Comparison of ENCODE assay signal across 20 cellular contexts in genomic region chr9:96350866-96351265, GRCh38. TPM values are rescaled to one million over a fixed set of nuclear protein-coding genes. Genes with fewer than 3 reads are reported as not detected.
DNase-seq lines count a peak whose midpoint lies in the region; ATAC-seq, FAIRE-seq and TF ChIP-seq lines count a peak whose summit lies in the region.
"Had no signal": no experiment of that assay in that cellular context is flagged by ENCODE, and none has a peak within 500 bp of the region (broad histone marks: within the 10 kb centered on the region; RNA-seq: fewer than 3 reads in every experiment).

No MANE protein-coding gene starts in this region.

- no peaks in the 10 kb centered on the region for H3F3A ChIP-seq in neural progenitor cell (ENCODE audit: low read depth)

- TF ChIP-seq RAD21 in HepG2 (CRISPR knock-in tag; IDR thresholded peaks at IDR 0.05): no peak

- H3K4me3 ChIP-seq in HepG2 (replicated peaks in 1 of 3; ENCODE audit: insufficient read depth in 1 of 3, low read depth in 2 of 3, low read length in 3 of 3) (no peak overlapping the region), right lobe of liver (no peak overlapping the region), neural progenitor cell (no peak overlapping the region)
- H3K4me3 ChIP-seq: BLaER1 treated with 17β-estradiol and CSF1 and Interleukin-3, amounts not matched to agents 10 nM and 100 nM; GM23248; K562; PC-9 had no signal

- H3K4me2 ChIP-seq in HepG2 (ENCODE audit: low read depth, low read length) (no peak overlapping the region), neural progenitor cell (peak overlapping the region; percentile 2)
- H3K4me2 ChIP-seq: BLaER1 treated with 17β-estradiol and CSF1 and Interleukin-3, amounts not matched to agents 10 nM and 100 nM; PC-9 had no signal

- H3K27me3 Mint-ChIP-seq in glutamatergic neuron (ENCODE audit: unreplicated experiment) (peaks cover 4% of the 10 kb centered on the region), neural progenitor cell (ENCODE audit: insufficient read depth, low read depth) (peaks cover 3% of the 10 kb centered on the region)
- no peaks in the 10 kb centered on the region for H3K27me3 Mint-ChIP-seq in activated CD8-positive, alpha-beta T cell treated with anti-CD3 and anti-CD28 coated beads for 36 hours

- H3K79me2 ChIP-seq in HepG2 (ENCODE audit: insufficient read depth, low read length) (no peaks in the 10 kb centered on the region), neural progenitor cell (ENCODE audit: low read depth) (no peaks in the 10 kb centered on the region)

- TF ChIP-seq POLR2A in HepG2 (IDR thresholded peaks at IDR 0.05; ENCODE audit: insufficient read depth in 1 of 2, low read depth in 2 of 2, low read length in 2 of 2) (no peak), right lobe of liver (IDR thresholded peaks at IDR 0.05) (no peak)

- peaks cover 22% of the 10 kb centered on the region for H3K36me3 Mint-ChIP-seq in glutamatergic neuron (ENCODE audit: unreplicated experiment)
- H3K36me3 Mint-ChIP-seq in neural progenitor cell: peaks cover 25% of the 10 kb centered on the region
- H3K36me3 Mint-ChIP-seq in activated CD8-positive, alpha-beta T cell treated with anti-CD3 and anti-CD28 coated beads for 36 hours (ENCODE audit: low read depth): peaks cover 3% of the 10 kb centered on the region

- no peak overlapping the region for H2AFZ ChIP-seq in HepG2 (ENCODE audit: low read length)
- no peak overlapping the region for H2AFZ ChIP-seq in neural progenitor cell (replicated peaks)
- H2AFZ ChIP-seq: GM23248, PC-9 had no signal

- POLR2A ChIA-PET in HepG2 (lab: Yijun Ruan, JAX): interaction anchor here (0.8 to 1.1 kb wide), 2 partner anchors 27 to 32 kb away, joined by 3 to 4 read pairs; no protein-coding TSS in a partner anchor
- POLR2A ChIA-PET in activated CD8-positive, alpha-beta T cell treated with anti-CD3 and anti-CD28 coated beads for 36 hours (lab: Charles Lee): interaction anchor here (0.6 kb wide), 1 partner anchor 117 kb away, joined by 3 read pairs; no protein-coding TSS in a partner anchor

- FAIRE-seq in HepG2 (lab: Jason Lieb, UNC): no peak
- FAIRE-seq: GM12891, GM18507, K562 had no signal

- H3K9ac ChIP-seq in HepG2 (ENCODE audit: insufficient read depth, low read depth, low read length) (no peak overlapping the region), neural progenitor cell (no peak overlapping the region)
- H3K9ac ChIP-seq: BLaER1 treated with 17β-estradiol and CSF1 and Interleukin-3, amounts not matched to agents 10 nM and 100 nM; GM23248 had no signal

- ATAC-seq in HepG2 (no peak), right lobe of liver (no peak), GM21825 (IDR thresholded peaks at IDR 0.05; ENCODE audit: unreplicated experiment) (no peak), GM19395 (IDR thresholded peaks at IDR 0.05; ENCODE audit: unreplicated experiment) (no peak)
- ATAC-seq in activated CD8-positive, alpha-beta T cell treated with anti-CD3 and anti-CD28 coated beads for 36 hours: no peak
- ATAC-seq: K562 had no signal

- DNase-seq in HepG2 (ENCODE audit: low spot score): peak; percentile 65
- no peak for DNase-seq in right lobe of liver
- DNase-seq in glutamatergic neuron: no peak
- no peak for DNase-seq in neural progenitor cell (ENCODE audit: low spot score)
- no peak for DNase-seq in D341Med (ENCODE audit: low spot score)
- no peak for DNase-seq in activated CD8-positive, alpha-beta T cell treated with anti-CD3 and anti-CD28 coated beads for 36 hours
- DNase-seq: GF-D8, GM23248, NCI-H187, NCI-H510A, NCI-H82, PC-9 had no signal

- H3K36me3 ChIP-seq in HepG2 (replicated peaks in 1 of 2; ENCODE audit: control insufficient read depth in 1 of 2, insufficient read depth in 2 of 2, low read length in 2 of 2) (peaks cover 18 to 61% of the 10 kb centered on the region in 2 experiments), right lobe of liver (peaks cover 0 to 25% (median 6%) of the 10 kb centered on the region in 4 donors), neural progenitor cell (no peaks in the 10 kb centered on the region)

- no TSS peak for BruUV-seq in HepG2 (replicated peaks; lab: Mats Ljungman, UMichigan)

- TF ChIP-seq EP300 in HepG2 (IDR thresholded peaks at IDR 0.05; ENCODE audit: low read depth in 2 of 2, low read length in 2 of 2) (no peak), HepG2 (CRISPR knock-in tag; IDR thresholded peaks at IDR 0.05; ENCODE audit: borderline replicate concordance) (no peak)

- H4K20me1 ChIP-seq in HepG2 (ENCODE audit: insufficient read depth, low read length): no peaks in the 10 kb centered on the region
- H4K20me1 ChIP-seq in neural progenitor cell (ENCODE audit: low read depth): no peaks in the 10 kb centered on the region
- H4K20me1 ChIP-seq: BLaER1 treated with 17β-estradiol and CSF1 and Interleukin-3, amounts not matched to agents 10 nM and 100 nM had no signal

- H3K27ac Mint-ChIP-seq in glutamatergic neuron (ENCODE audit: unreplicated experiment): peak overlapping the region; percentile 7
- H3K27ac Mint-ChIP-seq in neural progenitor cell: no peak overlapping the region
- H3K27ac Mint-ChIP-seq in activated CD8-positive, alpha-beta T cell treated with anti-CD3 and anti-CD28 coated beads for 36 hours: no peak overlapping the region

- H3K27ac ChIP-seq in HepG2 (ENCODE audit: extremely low read length, insufficient read depth, low read length): peak overlapping the region; percentile 7
- H3K27ac ChIP-seq in right lobe of liver: no peak overlapping the region
- H3K27ac ChIP-seq in neural progenitor cell: no peak overlapping the region
- H3K27ac ChIP-seq: BLaER1 treated with 17β-estradiol and CSF1 and Interleukin-3, amounts not matched to agents 10 nM and 100 nM; GM23248; PC-9 had no signal

- no peaks in the 10 kb centered on the region for H3K9me3 ChIP-seq in HepG2 (ENCODE audit: low read length)
- no peaks in the 10 kb centered on the region for H3K9me3 ChIP-seq in right lobe of liver
- H3K9me3 ChIP-seq in neural progenitor cell (ENCODE audit: low read depth): no peaks in the 10 kb centered on the region

- no peaks in the 10 kb centered on the region for H3K27me3 ChIP-seq in HepG2 (ENCODE audit: control insufficient read depth in 1 of 2, insufficient read depth in 2 of 2, low read length in 2 of 2)
- H3K27me3 ChIP-seq in right lobe of liver: no peaks in the 10 kb centered on the region
- no peaks in the 10 kb centered on the region for H3K27me3 ChIP-seq in neural progenitor cell
- H3K27me3 ChIP-seq: BLaER1 treated with 17β-estradiol and CSF1 and Interleukin-3, amounts not matched to agents 10 nM and 100 nM had no signal

- H3K4me1 Mint-ChIP-seq in glutamatergic neuron (ENCODE audit: low read depth, unreplicated experiment) (peaks cover 4% of the 10 kb centered on the region), neural progenitor cell (peaks cover 10% of the 10 kb centered on the region)
- H3K4me1 Mint-ChIP-seq in activated CD8-positive, alpha-beta T cell treated with anti-CD3 and anti-CD28 coated beads for 36 hours (ENCODE audit: low read depth): no peaks in the 10 kb centered on the region

- WGBS in HepG2 (ENCODE audit: low lambda C conversion rate): 33% methylated on average over 1 of the region's 1 CpG
- 89% methylated on average over 1 of the region's 1 CpG for WGBS in right lobe of liver (ENCODE audit: insufficient coverage, low coverage, low lambda C conversion rate, missing lambda C conversion rate)

- TF ChIP-seq CTCF in HepG2 (CRISPR knock-in tag; IDR thresholded peaks at IDR 0.05): no peak
- TF ChIP-seq CTCF in right lobe of liver (IDR thresholded peaks at IDR 0.05): no peak
- no peak for TF ChIP-seq CTCF in glutamatergic neuron (IDR thresholded peaks at IDR 0.05; ENCODE audit: partially characterized antibody, unreplicated experiment)
- TF ChIP-seq CTCF in neural progenitor cell (IDR thresholded peaks at IDR 0.05): no peak
- TF ChIP-seq CTCF in activated CD8-positive, alpha-beta T cell treated with anti-CD3 and anti-CD28 coated beads for 36 hours (IDR thresholded peaks at IDR 0.05): no peak

- peaks cover 7% of the 10 kb centered on the region for H3K9me3 Mint-ChIP-seq in glutamatergic neuron (ENCODE audit: unreplicated experiment)
- H3K9me3 Mint-ChIP-seq in neural progenitor cell: peaks cover 29% of the 10 kb centered on the region
- no peaks in the 10 kb centered on the region for H3K9me3 Mint-ChIP-seq in activated CD8-positive, alpha-beta T cell treated with anti-CD3 and anti-CD28 coated beads for 36 hours

- intact Hi-C loops in HepG2 (cut with micrococcal nuclease; ENCODE audit: unreplicated experiment): no loop called here
- intact Hi-C loops in right lobe of liver (cut with DNase I): no loop called here
- intact Hi-C loops in activated CD8-positive, alpha-beta T cell treated with anti-CD3 and anti-CD28 coated beads for 36 hours (cut with micrococcal nuclease): no loop called here

- in situ Hi-C loops in HepG2 (cut with HindIII; ENCODE audit: extremely low pct_ligation_motif_present, low pct_unique_long_range_greater_than_20kb): no loop called here

- H3K4me3 Mint-ChIP-seq in glutamatergic neuron (ENCODE audit: unreplicated experiment) (no peak overlapping the region), neural progenitor cell (no peak overlapping the region)
- no peak overlapping the region for H3K4me3 Mint-ChIP-seq in activated CD8-positive, alpha-beta T cell treated with anti-CD3 and anti-CD28 coated beads for 36 hours

- CTCF ChIA-PET in HepG2 (lab: Yijun Ruan, JAX; ENCODE audit: low intra/inter-chr PET ratio, low total read pairs): no interaction called here
- CTCF ChIA-PET in activated CD8-positive, alpha-beta T cell treated with anti-CD3 and anti-CD28 coated beads for 36 hours (lab: Charles Lee): interaction anchor here (1.0 kb wide), 1 partner anchor 24 kb away, joined by 6 read pairs; no protein-coding TSS in a partner anchor

- H3K4me1 ChIP-seq in HepG2 (ENCODE audit: insufficient read depth, low read length): peaks cover 19% of the 10 kb centered on the region
- no peaks in the 10 kb centered on the region for H3K4me1 ChIP-seq in right lobe of liver
- H3K4me1 ChIP-seq in neural progenitor cell: peaks cover 4% of the 10 kb centered on the region

RNA-seq across cellular contexts. Expression of gene SLC35D2, which starts 32.6 kb away (rescaled TPM):
- total RNA-seq in HepG2 (2016; rRNA removed; fragmentation: Illumina TruSeq; extraction: Trizol) (59.6 and 96.2 TPM in 2 replicates), right lobe of liver (10 to 100 TPM; 28.9 to 48.1 (median 34.3) TPM), glutamatergic neuron (ENCODE audit: unreplicated experiment) (44.7 TPM), neural progenitor cell (ENCODE audit: low replicate concordance) (18.5 and 30.1 TPM in 2 replicates)
- total RNA-seq in HepG2 (2016; cell fraction: cytosol; rRNA removed; fragmentation: Illumina TruSeq; extraction: Trizol; ENCODE audit: low read depth): 187 and 190 TPM in 2 replicates
- total RNA-seq in HepG2 (2016; cell fraction: insoluble cytoplasmic fraction; rRNA removed; fragmentation: Illumina TruSeq; extraction: Trizol): 58.0 and 98.8 TPM in 2 replicates
- 218 and 226 TPM in 2 replicates for total RNA-seq in HepG2 (2016; cell fraction: membrane; rRNA removed; fragmentation: Illumina TruSeq; extraction: Trizol)
- total RNA-seq in HepG2 (2016; cell fraction: nucleus; rRNA removed; fragmentation: Illumina TruSeq; extraction: Trizol): 63.3 and 75.6 TPM in 2 replicates
- polyA plus RNA-seq in HepG2 (2011; rRNA removed): 97.4 and 103 TPM in 2 replicates
- polyA plus RNA-seq in HepG2 (2011; cell fraction: cytosol; rRNA removed): 70.4 and 119 TPM in 2 replicates
- polyA plus RNA-seq in HepG2 (2011; cell fraction: nucleus; rRNA removed): 52.2 and 66.4 TPM in 2 replicates
- 137 and 167 TPM in 2 replicates for polyA plus RNA-seq in HepG2 (2012)
- polyA plus RNA-seq in HepG2 (2016; cell fraction: cytosol; fragmentation: Illumina TruSeq; extraction: Trizol; ENCODE audit: low read depth): 214 and 245 TPM in 2 replicates
- 71.1 and 77.0 TPM in 2 replicates for polyA plus RNA-seq in HepG2 (2016; cell fraction: insoluble cytoplasmic fraction; fragmentation: Illumina TruSeq; extraction: Trizol; ENCODE audit: low read depth)
- polyA plus RNA-seq in HepG2 (2016; cell fraction: membrane; fragmentation: Illumina TruSeq; extraction: Trizol; ENCODE audit: low read depth): 233 and 237 TPM in 2 replicates
- polyA plus RNA-seq in HepG2 (2016; cell fraction: nucleus; fragmentation: Illumina TruSeq; extraction: Trizol; ENCODE audit: insufficient read depth, low read depth): 115 and 125 TPM in 2 replicates
- 5.1 and 25.0 TPM in 2 replicates for polyA minus RNA-seq in HepG2 (2011; rRNA and poly(A)+ RNA removed; ENCODE audit: low replicate concordance)
- polyA minus RNA-seq in HepG2 (2011; cell fraction: cytosol; rRNA and poly(A)+ RNA removed): 50.7 and 55.5 TPM in 2 replicates
- 68.4 and 80.7 TPM in 2 replicates for polyA minus RNA-seq in HepG2 (2011; cell fraction: nucleus; rRNA and poly(A)+ RNA removed)
- total RNA-seq in activated CD8-positive, alpha-beta T cell treated with anti-CD3 and anti-CD28 coated beads for 36 hours: 1 to 10 TPM; 2.2 to 2.6 TPM

RNA-seq across cellular contexts. Expression of gene HSD17B3, which starts 48.9 kb away (rescaled TPM):
- total RNA-seq in HepG2 (2016; rRNA removed; fragmentation: Illumina TruSeq; extraction: Trizol) (not detected in 2 replicates), right lobe of liver (1 to 10 TPM in 4 of 6 experiments, not detected in 2; 1.8 to 4.4 (median 3.1) TPM), glutamatergic neuron (ENCODE audit: unreplicated experiment) (2.2 TPM), neural progenitor cell (ENCODE audit: low replicate concordance) (not detected in 2 replicates)
- not detected in 2 replicates for total RNA-seq in HepG2 (2016; cell fraction: cytosol; rRNA removed; fragmentation: Illumina TruSeq; extraction: Trizol; ENCODE audit: low read depth)
- 0.19 TPM in 1 of 2 replicates, not detected in the other for total RNA-seq in HepG2 (2016; cell fraction: insoluble cytoplasmic fraction; rRNA removed; fragmentation: Illumina TruSeq; extraction: Trizol)
- total RNA-seq in HepG2 (2016; cell fraction: membrane; rRNA removed; fragmentation: Illumina TruSeq; extraction: Trizol): not detected in 2 replicates
- 1.1 TPM in 1 of 2 replicates, not detected in the other for total RNA-seq in HepG2 (2016; cell fraction: nucleus; rRNA removed; fragmentation: Illumina TruSeq; extraction: Trizol)
- polyA plus RNA-seq in HepG2 (2011; rRNA removed): 0.12 and 0.39 TPM in 2 replicates
- 0.08 TPM in 1 of 2 replicates, not detected in the other for polyA plus RNA-seq in HepG2 (2011; cell fraction: cytosol; rRNA removed)
- polyA plus RNA-seq in HepG2 (2011; cell fraction: nucleus; rRNA removed): 1.2 and 1.5 TPM in 2 replicates
- polyA plus RNA-seq in HepG2 (2012): 0.54 and 0.63 TPM in 2 replicates
- polyA plus RNA-seq in HepG2 (2016; cell fraction: cytosol; fragmentation: Illumina TruSeq; extraction: Trizol; ENCODE audit: low read depth): not detected in 2 replicates
- not detected in 2 replicates for polyA plus RNA-seq in HepG2 (2016; cell fraction: insoluble cytoplasmic fraction; fragmentation: Illumina TruSeq; extraction: Trizol; ENCODE audit: low read depth)
- not detected in 2 replicates for polyA plus RNA-seq in HepG2 (2016; cell fraction: membrane; fragmentation: Illumina TruSeq; extraction: Trizol; ENCODE audit: low read depth)
- not detected in 2 replicates for polyA plus RNA-seq in HepG2 (2016; cell fraction: nucleus; fragmentation: Illumina TruSeq; extraction: Trizol; ENCODE audit: insufficient read depth, low read depth)
- polyA minus RNA-seq in HepG2 (2011; rRNA and poly(A)+ RNA removed; ENCODE audit: low replicate concordance): 0.16 TPM in 1 of 2 replicates, not detected in the other
- polyA minus RNA-seq in HepG2 (2011; cell fraction: cytosol; rRNA and poly(A)+ RNA removed): not detected in 2 replicates
- polyA minus RNA-seq in HepG2 (2011; cell fraction: nucleus; rRNA and poly(A)+ RNA removed): 0.39 TPM in 1 of 2 replicates, not detected in the other
- total RNA-seq in activated CD8-positive, alpha-beta T cell treated with anti-CD3 and anti-CD28 coated beads for 36 hours: not detected
- total RNA-seq: A172, Daoy, GM23248, K562, PC-9 had no signal
- polyA plus RNA-seq: GM23248, K562 had no signal
